16 cellular contexts compared by ENCODE assay signal in the genomic region with DNA sequence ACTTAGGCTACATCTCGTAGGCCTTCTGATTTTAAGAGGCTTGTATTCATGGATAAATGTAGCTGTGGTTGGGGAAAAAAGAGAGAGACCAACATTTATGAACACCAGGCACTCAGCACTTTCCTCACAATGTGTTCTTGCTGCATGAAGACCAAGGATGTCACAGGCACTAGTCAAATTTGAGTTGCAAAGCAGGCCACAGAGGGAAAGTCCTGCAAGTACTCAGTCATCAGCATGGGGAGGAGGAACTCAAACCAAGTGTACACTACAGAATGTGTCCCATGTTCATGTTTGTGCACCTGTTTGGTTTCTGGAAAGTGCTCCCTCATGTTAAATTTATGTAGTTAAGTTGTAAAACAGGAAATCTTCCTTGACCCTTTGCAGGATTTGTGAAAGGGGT. TPM values are rescaled to one million over a fixed set of nuclear protein-coding genes. Genes with fewer than 3 reads are reported as not detected.
A peak's percentile ranks its signal among the peaks of the same experiment; 100 is the strongest.
DNase-seq lines count a peak whose midpoint lies in the region; ATAC-seq, FAIRE-seq and TF ChIP-seq lines count a peak whose summit lies in the region.
"Had no signal": no experiment of that assay in that cellular context is flagged by ENCODE, and none has a peak within 500 bp of the region (broad histone marks: within the 10 kb centered on the region; RNA-seq: fewer than 3 reads in every experiment).

No MANE protein-coding gene starts in this region.

- peaks cover 10% of the 10 kb centered on the region for H3F3A ChIP-seq in DOHH2 (ENCODE audit: control insufficient read depth, insufficient read depth)

- no peaks in the 10 kb centered on the region for H3K36me3 ChIP-seq in DOHH2 (ENCODE audit: control insufficient read depth, low read length)

- H3K4me2 ChIP-seq in DOHH2 (ENCODE audit: low read length) = peak overlapping the region; percentile 29

- H4K20me1 ChIP-seq in DOHH2 (ENCODE audit: control insufficient read depth, insufficient read depth, low read depth, low read length) = no peaks in the 10 kb centered on the region

- H3K9me2 ChIP-seq in DOHH2 (replicated peaks; ENCODE audit: control insufficient read depth, low read length) = no peaks in the 10 kb centered on the region

- H3K9me3 ChIP-seq in DOHH2 (ENCODE audit: control insufficient read depth, insufficient read depth, low read length) = no peaks in the 10 kb centered on the region

- CTCF ChIA-PET in activated naive CD4-positive, alpha-beta T cell treated with anti-CD3 and anti-CD28 coated beads for 36 hours (lab: Charles Lee) = interaction anchor here (0.7 kb wide), 1 partner anchor 501 kb away, joined by 3 read pairs; no protein-coding TSS in a partner anchor

- no peak for DNase-seq in activated naive CD4-positive, alpha-beta T cell treated with anti-CD3 and anti-CD28 coated beads for 36 hours
- DNase-seq in iPS-NIHi11 (ENCODE audit: low spot score) = no peak
- DNase-seq in urothelium cell line (ENCODE audit: low spot score) = no peak
- no peak for DNase-seq in activated CD4-positive, alpha-beta T cell treated with anti-CD3 and anti-CD28 coated beads for 1 hour
- DNase-seq: activated CD4-positive, alpha-beta T cell treated with anti-CD3 and anti-CD28 coated beads, Interleukin-2, amount 50 U/mL, for 48 hours; activated naive CD4-positive, alpha-beta T cell treated with anti-CD3 and anti-CD28 coated beads, Interleukin-2, amount 10 ng/mL, durations not matched to agents 7 days and 5 days; central memory CD4-positive, alpha-beta T cell; midbrain; NCI-H1092 treated with DMSO at 0.1 percent for 48 hours; stimulated activated CD4-positive, alpha-beta T cell treated with anti-CD3 and anti-CD28 coated beads, Interleukin-4, amount 100 ng/mL, for 4 hours had no signal

- no peaks in the 10 kb centered on the region for H3K4me1 Mint-ChIP-seq in activated naive CD4-positive, alpha-beta T cell treated with anti-CD3 and anti-CD28 coated beads for 36 hours (ENCODE audit: low read depth)
- H3K4me1 Mint-ChIP-seq: activated naive CD4-positive, alpha-beta T cell treated with anti-CD3 and anti-CD28 coated beads, Interleukin-2, amount 10 ng/mL, durations not matched to agents 7 days and 5 days had no signal

- TF ChIP-seq CTCF in DOHH2 (IDR thresholded peaks at IDR 0.05; ENCODE audit: low read depth, low read length, poor library complexity, severe bottlenecking) = no peak

- intact Hi-C loops in activated naive CD4-positive, alpha-beta T cell treated with anti-CD3 and anti-CD28 coated beads for 36 hours (cut with micrococcal nuclease) = no loop called here

- H3K27ac Mint-ChIP-seq in activated naive CD4-positive, alpha-beta T cell treated with anti-CD3 and anti-CD28 coated beads for 36 hours = no peak overlapping the region
- H3K27ac Mint-ChIP-seq: activated naive CD4-positive, alpha-beta T cell treated with anti-CD3 and anti-CD28 coated beads, Interleukin-2, amount 10 ng/mL, durations not matched to agents 7 days and 5 days had no signal

- H3K9me3 Mint-ChIP-seq in activated naive CD4-positive, alpha-beta T cell treated with anti-CD3 and anti-CD28 coated beads for 36 hours = no peaks in the 10 kb centered on the region
- H3K9me3 Mint-ChIP-seq: activated naive CD4-positive, alpha-beta T cell treated with anti-CD3 and anti-CD28 coated beads, Interleukin-2, amount 10 ng/mL, durations not matched to agents 7 days and 5 days had no signal

- ATAC-seq in GM19025 (IDR thresholded peaks at IDR 0.05; ENCODE audit: low read depth, unreplicated experiment) = peak; percentile 75
- ATAC-seq in HG02571 (IDR thresholded peaks at IDR 0.05; ENCODE audit: unreplicated experiment) = peak; percentile 79
- ATAC-seq in HG03378 (IDR thresholded peaks at IDR 0.05; ENCODE audit: unreplicated experiment) = peak; percentile 59

- no peak overlapping the region for H3K4me3 Mint-ChIP-seq in activated naive CD4-positive, alpha-beta T cell treated with anti-CD3 and anti-CD28 coated beads for 36 hours
- H3K4me3 Mint-ChIP-seq: activated naive CD4-positive, alpha-beta T cell treated with anti-CD3 and anti-CD28 coated beads, Interleukin-2, amount 10 ng/mL, durations not matched to agents 7 days and 5 days had no signal

- H3K4me1 ChIP-seq in DOHH2 (ENCODE audit: control insufficient read depth, low read length) = peaks cover 42% of the 10 kb centered on the region

- H3K79me2 ChIP-seq in DOHH2 (ENCODE audit: control insufficient read depth, low read length) = no peaks in the 10 kb centered on the region

- H3K4me3 ChIP-seq in DOHH2 (ENCODE audit: low read length) = 0 out of 2 replicates have a peak overlapping the region, but pooled peaks have one; percentile 4

- H3K36me3 Mint-ChIP-seq in activated naive CD4-positive, alpha-beta T cell treated with anti-CD3 and anti-CD28 coated beads for 36 hours (ENCODE audit: low read depth) = peaks cover 2% of the 10 kb centered on the region
- H3K36me3 Mint-ChIP-seq: activated naive CD4-positive, alpha-beta T cell treated with anti-CD3 and anti-CD28 coated beads, Interleukin-2, amount 10 ng/mL, durations not matched to agents 7 days and 5 days had no signal

- no peaks in the 10 kb centered on the region for H3K27me3 Mint-ChIP-seq in activated naive CD4-positive, alpha-beta T cell treated with anti-CD3 and anti-CD28 coated beads for 36 hours (ENCODE audit: low read depth)
- H3K27me3 Mint-ChIP-seq: activated naive CD4-positive, alpha-beta T cell treated with anti-CD3 and anti-CD28 coated beads, Interleukin-2, amount 10 ng/mL, durations not matched to agents 7 days and 5 days had no signal

- no peak for FAIRE-seq in urothelium cell line (lab: Jason Lieb, UNC)
- FAIRE-seq: A204.1 had no signal

- H3K27ac ChIP-seq in DOHH2 (ENCODE audit: low read depth, low read length) = no peak overlapping the region
- H3K27ac ChIP-seq: epithelial cell of prostate had no signal

- H3K27me3 ChIP-seq in DOHH2 (ENCODE audit: control insufficient read depth, low read length) = no peaks in the 10 kb centered on the region

RNA-seq across cellular contexts. Expression of a gene that starts 8.7 kb away (rescaled TPM):
- total RNA-seq in activated naive CD4-positive, alpha-beta T cell treated with anti-CD3 and anti-CD28 coated beads for 36 hours = 1 to 10 TPM; 4.9 to 6.3 TPM

RNA-seq across cellular contexts. Expression of a gene that starts 48.3 kb away (rescaled TPM):
- total RNA-seq in activated naive CD4-positive, alpha-beta T cell treated with anti-CD3 and anti-CD28 coated beads for 36 hours = 100 to 1,000 TPM; 482 to 515 TPM
